In genomic region chr1:66372522-66373071, GRCh38 we compare ENCODE assay signal across 13 cellular contexts.
DNase-seq lines count a peak whose midpoint lies in the region; ATAC-seq and TF ChIP-seq lines count a peak whose summit lies in the region.
"Had no signal": no experiment of that assay in that cellular context is flagged by ENCODE, and none has a peak within 500 bp of the region (broad histone marks: within the 10 kb centered on the region; RNA-seq: fewer than 3 reads in every experiment).

No MANE protein-coding gene starts in this region.

- H3K36me3 ChIP-seq in mesenchymal stem cell (ENCODE audit: control insufficient read depth in 1 of 2, insufficient read depth in 2 of 2, low read depth in 1 of 2, low read length in 2 of 2) (peaks cover 0 to 25% of the 10 kb centered on the region in 2 experiments), vagina (peaks cover 0 to 5% of the 10 kb centered on the region in 2 donors), A673 (ENCODE audit: insufficient read depth, low read length, poor library complexity, severe bottlenecking) (peaks cover 47% of the 10 kb centered on the region), aorta (ENCODE audit: control insufficient read depth in 1 of 2, insufficient read depth in 2 of 2, low read length in 1 of 2) (peaks cover 0 to 1% of the 10 kb centered on the region in 2 donors)

- H2BK15ac ChIP-seq in mesenchymal stem cell (ENCODE audit: low read depth, poor library complexity, severe bottlenecking): no peak overlapping the region

- WGBS in mesenchymal stem cell: 97% methylated on average over 6 of the region's 6 CpGs
- 91 to 92% methylated on average over 6 of the region's 6 CpGs for WGBS in aorta, 2 donors

- H3K27me3 ChIP-seq in mesenchymal stem cell (ENCODE audit: control insufficient read depth in 1 of 2, insufficient read depth in 1 of 2, low read length in 2 of 2) (no peaks in the 10 kb centered on the region), vagina (no peaks in the 10 kb centered on the region), A673 (replicated peaks; ENCODE audit: insufficient read depth, low read depth, low read length, poor library complexity) (no peaks in the 10 kb centered on the region), aorta (ENCODE audit: control insufficient read depth in 1 of 2, insufficient read depth in 2 of 2, low read length in 1 of 2) (no peaks in the 10 kb centered on the region)

- POLR2A ChIA-PET in activated CD4-positive, alpha-beta memory T cell treated with anti-CD3 and anti-CD28 coated beads, Interleukin-2, amount 10 ng/mL, durations not matched to agents 7 days and 5 days (lab: Charles Lee): interaction anchor here (0.7 to 6.6 kb wide), 6 partner anchors 21 to 90 kb away, joined by 3 to 44 read pairs (median 4); no protein-coding TSS in a partner anchor
- POLR2A ChIA-PET in A673 (lab: Charles Lee; ENCODE audit: low non-redundant PET): no interaction called here

- H3K27ac Mint-ChIP-seq in activated CD4-positive, alpha-beta memory T cell treated with anti-CD3 and anti-CD28 coated beads, Interleukin-2, amount 10 ng/mL, durations not matched to agents 7 days and 5 days: peak overlapping the region; percentile 87

- no peak overlapping the region for H3K4me2 ChIP-seq in mesenchymal stem cell (ENCODE audit: low read length, poor library complexity, severe bottlenecking)

- peaks cover 58% of the 10 kb centered on the region for H3K36me3 Mint-ChIP-seq in activated CD4-positive, alpha-beta memory T cell treated with anti-CD3 and anti-CD28 coated beads, Interleukin-2, amount 10 ng/mL, durations not matched to agents 7 days and 5 days (ENCODE audit: low read depth)

- intact Hi-C loops in vagina (cut with DNase I) (loop anchor here (5.0 kb wide), 1 partner anchor 1465 kb away; no protein-coding TSS in a partner anchor), A673 (cut with micrococcal nuclease; ENCODE audit: unreplicated experiment) (no loop called here), aorta (cut with DNase I) (no loop called here)

- CTCF ChIA-PET in activated CD4-positive, alpha-beta memory T cell treated with anti-CD3 and anti-CD28 coated beads, Interleukin-2, amount 10 ng/mL, durations not matched to agents 7 days and 5 days (lab: Charles Lee): interaction anchor here (1.3 to 3.9 kb wide), 3 partner anchors 28 to 74 kb away, joined by 3 to 10 read pairs (median 5); no protein-coding TSS in a partner anchor
- CTCF ChIA-PET in A673 (lab: Charles Lee): no interaction called here

- no peak overlapping the region for H3K9ac ChIP-seq in mesenchymal stem cell (ENCODE audit: low read length)

- H2BK120ac ChIP-seq in mesenchymal stem cell (ENCODE audit: low read depth, low read length): no peak overlapping the region

- peak overlapping the region in 1 of 2 experiments; percentile 55 for H3K18ac ChIP-seq in mesenchymal stem cell (ENCODE audit: low read depth in 1 of 2, low read length in 2 of 2)

- peak overlapping the region; percentile 64 for H4K91ac ChIP-seq in mesenchymal stem cell (ENCODE audit: low read length)

- peak; percentile 28 for DNase-seq in stimulated activated CD4-positive, alpha-beta T cell treated with anti-CD3 and anti-CD28 coated beads, Interleukin-15, amount 100 ng/mL, for 24 hours
- DNase-seq in stimulated activated CD4-positive, alpha-beta T cell treated with anti-CD3 and anti-CD28 coated beads, Interleukin-2, amount 100 ng/mL, for 48 hours: no peak
- peak; percentile 21 for DNase-seq in activated CD4-positive, alpha-beta memory T cell treated with anti-CD3 and anti-CD28 coated beads, Interleukin-2, amount 10 ng/mL, durations not matched to agents 7 days and 5 days
- no peak for DNase-seq in mesenchymal stem cell
- no peak for DNase-seq in vagina (ENCODE audit: extremely low spot score in 2 of 2)
- no peak for DNase-seq in A673 (ENCODE audit: low spot score)
- no peak for DNase-seq in SK-N-DZ (ENCODE audit: low spot score)
- no peak for DNase-seq in aorta
- DNase-seq: H7, kidney, NCI-H1048 had no signal

- H3K4me3 Mint-ChIP-seq in activated CD4-positive, alpha-beta memory T cell treated with anti-CD3 and anti-CD28 coated beads, Interleukin-2, amount 10 ng/mL, durations not matched to agents 7 days and 5 days: peak overlapping the region; percentile 28

- BruUV-seq in A673 (replicated peaks; lab: Mats Ljungman, UMichigan): no TSS peak

- peak overlapping the region; percentile 1 to 13 for H3K4ac ChIP-seq in mesenchymal stem cell (ENCODE audit: low read depth in 1 of 2, low read length in 2 of 2)

- H2AFZ ChIP-seq in mesenchymal stem cell (ENCODE audit: low read depth, low read length): no peak overlapping the region

- H3K9me3 ChIP-seq in mesenchymal stem cell (ENCODE audit: control insufficient read depth, low read length) (no peaks in the 10 kb centered on the region), vagina (no peaks in the 10 kb centered on the region), A673 (ENCODE audit: low read depth, low read length, poor library complexity, severe bottlenecking) (no peaks in the 10 kb centered on the region), aorta (ENCODE audit: control insufficient read depth, low read length) (no peaks in the 10 kb centered on the region)
- H3K9me3 ChIP-seq: thoracic aorta had no signal

- H3K79me1 ChIP-seq in mesenchymal stem cell (replicated peaks; ENCODE audit: low read length, poor library complexity, severe bottlenecking): no peaks in the 10 kb centered on the region

- H3K4me3 ChIP-seq in mesenchymal stem cell (ENCODE audit: insufficient read depth in 1 of 2, low read depth in 1 of 2, low read length in 2 of 2): no peak overlapping the region
- H3K4me3 ChIP-seq in vagina: no peak overlapping the region
- H3K4me3 ChIP-seq in A673 (ENCODE audit: low read depth, low read length, poor library complexity, severe bottlenecking): no peak overlapping the region
- H3K4me3 ChIP-seq in aorta (ENCODE audit: low read length in 2 of 2): no peak overlapping the region
- H3K4me3 ChIP-seq: thoracic aorta had no signal

- no peaks in the 10 kb centered on the region for H3K9me3 Mint-ChIP-seq in activated CD4-positive, alpha-beta memory T cell treated with anti-CD3 and anti-CD28 coated beads, Interleukin-2, amount 10 ng/mL, durations not matched to agents 7 days and 5 days

- H3K27me3 Mint-ChIP-seq in activated CD4-positive, alpha-beta memory T cell treated with anti-CD3 and anti-CD28 coated beads, Interleukin-2, amount 10 ng/mL, durations not matched to agents 7 days and 5 days: no peaks in the 10 kb centered on the region

- peak overlapping the region in 1 of 2 experiments; percentile 16 for H3K23ac ChIP-seq in mesenchymal stem cell (ENCODE audit: low read length in 2 of 2)

- peak overlapping the region; percentile 59 for H4K8ac ChIP-seq in mesenchymal stem cell (ENCODE audit: low read length)

- no peak for TF ChIP-seq POLR2A in vagina (IDR thresholded peaks at IDR 0.05)

- H3K27ac ChIP-seq in mesenchymal stem cell (ENCODE audit: low read length, poor library complexity, severe bottlenecking): peak overlapping the region; percentile 82
- peak overlapping the region; percentile 31 for H3K27ac ChIP-seq in vagina
- no peak overlapping the region for H3K27ac ChIP-seq in A673 (ENCODE audit: low read depth, low read length, poor library complexity, severe bottlenecking)
- H3K27ac ChIP-seq in aorta (ENCODE audit: low read depth in 1 of 2, low read length in 2 of 2): no peak overlapping the region
- H3K27ac ChIP-seq: thoracic aorta had no signal

- H2BK12ac ChIP-seq in mesenchymal stem cell (ENCODE audit: low read length in 2 of 2): peak overlapping the region in 1 of 2 experiments; percentile 2

- H2AK5ac ChIP-seq in mesenchymal stem cell (ENCODE audit: low read length, severe bottlenecking): peak overlapping the region; percentile 10

- H3K14ac ChIP-seq in mesenchymal stem cell (ENCODE audit: low read length in 2 of 2): no peak overlapping the region

- H3K4me1 Mint-ChIP-seq in activated CD4-positive, alpha-beta memory T cell treated with anti-CD3 and anti-CD28 coated beads, Interleukin-2, amount 10 ng/mL, durations not matched to agents 7 days and 5 days: peaks cover 73% of the 10 kb centered on the region

- H2BK5ac ChIP-seq in mesenchymal stem cell (ENCODE audit: low read depth, low read length, poor library complexity, severe bottlenecking): no peak overlapping the region

- ATAC-seq in aorta (ENCODE audit: low FRiP score): no peak
- ATAC-seq: Panc1 had no signal

- no peak for TF ChIP-seq CTCF in vagina (IDR thresholded peaks at IDR 0.05)
- TF ChIP-seq CTCF in A673 (conservative IDR thresholded peaks at IDR 0.05; ENCODE audit: low read depth, low read length): no peak

- H3K4me1 ChIP-seq in mesenchymal stem cell (ENCODE audit: control insufficient read depth, insufficient read depth, low read depth, low read length): peaks cover 4% of the 10 kb centered on the region
- peaks cover 26% of the 10 kb centered on the region for H3K4me1 ChIP-seq in vagina
- H3K4me1 ChIP-seq in A673 (ENCODE audit: insufficient read depth, low read length, poor library complexity, severe bottlenecking): peaks cover 5% of the 10 kb centered on the region
- H3K4me1 ChIP-seq in aorta (ENCODE audit: control insufficient read depth in 1 of 2, insufficient read depth in 2 of 2, low read length in 2 of 2): no peaks in the 10 kb centered on the region

Comparison
In these comparisons a context has a peak if more than half of its experiments do, and no peak if none do; other contexts are left out.
1. DNase-seq: peak in stimulated activated CD4-positive, alpha-beta T cell treated with anti-CD3 and anti-CD28 coated beads, Interleukin-15, amount 100 ng/mL, for 24 hours (single experiment) and activated CD4-positive, alpha-beta memory T cell treated with anti-CD3 and anti-CD28 coated beads, Interleukin-2, amount 10 ng/mL, durations not matched to agents 7 days and 5 days (single experiment); none in stimulated activated CD4-positive, alpha-beta T cell treated with anti-CD3 and anti-CD28 coated beads, Interleukin-2, amount 100 ng/mL, for 48 hours (0 of 2), mesenchymal stem cell (single experiment), vagina (0 of 2), A673 (single experiment), SK-N-DZ (single experiment) and aorta (0 of 2).
2. H3K27ac ChIP-seq: peak in mesenchymal stem cell (single experiment) and vagina (single experiment); none in A673 (single experiment) and aorta (0 of 2).